8 cellular contexts compared by ENCODE assay signal in the genomic region with DNA sequence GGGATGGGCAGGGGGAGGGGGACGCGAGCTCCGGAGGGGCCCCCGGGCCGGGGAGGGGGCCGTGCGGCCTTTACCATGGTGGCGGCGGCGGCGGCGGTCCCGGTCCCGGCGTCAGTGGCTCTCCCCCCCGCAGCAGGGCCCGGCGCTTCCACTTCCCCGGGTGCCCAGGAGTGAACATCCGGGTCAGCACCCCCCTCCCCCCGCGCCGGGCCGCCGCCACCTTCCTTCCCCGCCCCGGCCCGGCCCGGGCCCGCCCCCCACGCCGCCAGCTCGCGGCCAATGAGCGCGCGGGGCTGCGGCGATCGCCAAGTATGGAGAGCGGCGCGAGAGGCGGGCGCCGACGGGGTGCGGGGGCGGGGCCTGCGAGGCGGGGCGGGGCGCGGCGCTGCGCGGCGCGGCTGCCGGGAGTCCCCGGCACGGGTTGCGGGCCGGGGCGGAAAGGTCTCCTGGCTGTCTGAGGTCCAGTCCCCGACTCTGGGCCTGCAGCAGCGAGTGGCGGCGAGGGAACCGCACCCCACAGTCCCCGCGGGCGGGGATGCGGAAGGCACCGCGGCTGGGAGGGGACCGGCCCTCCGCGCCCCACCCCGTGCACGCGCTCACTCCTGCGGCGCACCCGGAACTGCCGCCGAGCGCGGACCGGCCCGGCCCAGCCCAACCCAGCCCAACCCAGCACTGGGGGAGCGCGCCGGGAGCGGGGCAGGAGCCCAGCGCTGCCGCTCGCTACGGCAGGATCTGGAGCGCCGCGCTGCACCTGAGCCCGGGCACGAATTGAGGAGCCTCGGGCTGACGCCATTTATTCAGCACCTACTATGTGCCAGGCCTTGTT. TPM values are rescaled to one million over a fixed set of nuclear protein-coding genes. Genes with fewer than 3 reads are reported as not detected.
DNase-seq lines count a peak whose midpoint lies in the region; ATAC-seq and TF ChIP-seq lines count a peak whose summit lies in the region.

Gene CAPZB, minus strand, starts transcription at position 178 of the 826 bp plus-strand sequence. Its CDS starts 101 bp downstream, at position 77.

- H3K9ac ChIP-seq in adipocyte (ENCODE audit: low read length) = peak within 1 kb of the TSS; percentile 99

- peak in 1 of 2 donors; percentile 84 for TF ChIP-seq EP300 in tibial nerve (IDR thresholded peaks at IDR 0.05)

- ATAC-seq in HG02610 (IDR thresholded peaks at IDR 0.05; ENCODE audit: unreplicated experiment) = peak; percentile 75
- ATAC-seq in T-cell (replicated peaks in 1 of 4) = peak; percentile 88 to 92 (median 88)

- H3K4me3 Mint-ChIP-seq in T-cell = peak within 1 kb of the TSS; percentile 91 to 92 (median 92)

- H3K4me1 ChIP-seq in adipocyte (ENCODE audit: control insufficient read depth, insufficient read depth, low read length) (peaks cover 42% of the 10 kb centered on the region), cardiac muscle cell (ENCODE audit: low read depth) (peaks cover 27% of the 10 kb centered on the region), tibial nerve (peaks cover 0 to 63% (median 50%) of the 10 kb centered on the region in 4 donors)

- no peaks in the 10 kb centered on the region for H3K9me3 Mint-ChIP-seq in T-cell

- no peak for TF ChIP-seq CTCF in GM12864 (IDR thresholded peaks at IDR 0.05; ENCODE audit: low read depth, low read length, missing control alignments)
- TF ChIP-seq CTCF in cardiac muscle cell (IDR thresholded peaks at IDR 0.05; ENCODE audit: low read depth, low read length) = no peak
- TF ChIP-seq CTCF in tibial nerve (IDR thresholded peaks at IDR 0.05) = peak in 2 of 5 experiments; percentile 25 to 41

- peak; percentile 87 to 88 for TF ChIP-seq POLR2A in tibial nerve (IDR thresholded peaks at IDR 0.05)

- DNase-seq in GM12864 (ENCODE audit: low read depth) = no peak
- peak; percentile 91 for DNase-seq in NCI-H1092 (lab: John Stamatoyannopoulos, UW)
- DNase-seq in T-cell = peak; percentile 87 to 97 (median 93)
- peak; percentile 97 for DNase-seq in adipocyte (ENCODE audit: low read depth)
- peak; percentile 95 to 96 for DNase-seq in cardiac muscle cell (ENCODE audit: low read depth in 1 of 2, low spot score in 1 of 2)
- DNase-seq in pons (ENCODE audit: low spot score) = peak; percentile 92
- DNase-seq in tibial nerve (ENCODE audit: low spot score in 2 of 2) = peak; percentile 85 to 90

- H3K27ac Mint-ChIP-seq in T-cell = peak within 1 kb of the TSS; percentile 96

- no peaks in the 10 kb centered on the region for H3K27me3 Mint-ChIP-seq in T-cell

- peak within 1 kb of the TSS; percentile 99 for H3K4me3 ChIP-seq in GM12864 (ENCODE audit: low read depth, low read length)
- H3K4me3 ChIP-seq in adipocyte (ENCODE audit: low read length) = peak within 1 kb of the TSS; percentile 96
- peak within 1 kb of the TSS; percentile 100 for H3K4me3 ChIP-seq in cardiac muscle cell
- H3K4me3 ChIP-seq in tibial nerve = peak within 1 kb of the TSS; percentile 88 to 99 (median 94)

- CTCF ChIA-PET in T-cell (lab: Charles Lee) = interaction anchor here in 1 of 2 donors (0.6 to 1.6 kb wide), 5 partner anchors 9 to 168 kb away, joined by 3 to 12 read pairs (median 4); no protein-coding TSS in a partner anchor

- H3K9me3 ChIP-seq in adipocyte (ENCODE audit: control insufficient read depth, low read length) (no peaks in the 10 kb centered on the region), cardiac muscle cell (ENCODE audit: low read depth) (no peaks in the 10 kb centered on the region), tibial nerve (no peaks in the 10 kb centered on the region)

- peaks cover 14% of the 10 kb centered on the region for H3K36me3 Mint-ChIP-seq in T-cell

- POLR2A ChIA-PET in T-cell (lab: Charles Lee) = interaction anchor here in 1 of 2 donors (0.6 to 1.5 kb wide), 5 partner anchors 8 to 538 kb away, joined by 4 to 9 read pairs (median 7); no protein-coding TSS in a partner anchor

- peak within 1 kb of the TSS; percentile 100 for H3K27ac ChIP-seq in cardiac muscle cell
- H3K27ac ChIP-seq in tibial nerve = peak within 1 kb of the TSS; percentile 93 to 99 (median 98)

- peaks cover 59 to 71% (median 64%) of the 10 kb centered on the region in 3 donors for H3K4me1 Mint-ChIP-seq in T-cell

- WGBS in tibial nerve, 2 donors = 0 to 2% methylated on average over 18 to 20 of the region's 106 CpGs

- peaks cover 4% of the 10 kb centered on the region for H3K36me3 ChIP-seq in adipocyte (ENCODE audit: control insufficient read depth, insufficient read depth, low read length, severe bottlenecking)
- no peaks in the 10 kb centered on the region for H3K36me3 ChIP-seq in cardiac muscle cell
- H3K36me3 ChIP-seq in tibial nerve = peaks cover 0 to 5% (median 0%) of the 10 kb centered on the region in 3 donors

- H3K27me3 ChIP-seq in adipocyte (replicated peaks; ENCODE audit: control insufficient read depth, insufficient read depth, low read length) = no peaks in the 10 kb centered on the region
- H3K27me3 ChIP-seq in cardiac muscle cell = no peaks in the 10 kb centered on the region
- no peaks in the 10 kb centered on the region for H3K27me3 ChIP-seq in tibial nerve

RNA-seq across cellular contexts. Expression of gene CAPZB, which starts in this region (rescaled TPM):
- 100 to 1,000 TPM; 272 to 342 (median 320) TPM for total RNA-seq in T-cell
- 86.2 and 127 TPM in 2 replicates for total RNA-seq in cardiac muscle cell
- polyA plus RNA-seq in cardiac muscle cell = 185 and 278 TPM in 2 replicates
- total RNA-seq in tibial nerve = 100 to 1,000 TPM in 1 of 4 donors, 10 to 100 TPM in 3; 58.2 to 109 (median 96.7) TPM
